In genomic region chr22:31730344-31730711, GRCh38 we compare ENCODE assay signal across 21 cellular contexts. TPM values are rescaled to one million over a fixed set of nuclear protein-coding genes. Genes with fewer than 3 reads are reported as not detected.
DNase-seq lines count a peak whose midpoint lies in the region; ATAC-seq and TF ChIP-seq lines count a peak whose summit lies in the region.
"Had no signal": no experiment of that assay in that cellular context is flagged by ENCODE, and none has a peak within 500 bp of the region (broad histone marks: within the 10 kb centered on the region; RNA-seq: fewer than 3 reads in every experiment).

No MANE protein-coding gene starts in this region.

- no peaks in the 10 kb centered on the region for H3K4me1 ChIP-seq in A673 (ENCODE audit: insufficient read depth, low read length, poor library complexity, severe bottlenecking)
- H3K4me1 ChIP-seq in esophagus squamous epithelium, result no peaks in the 10 kb centered on the region

- no peaks in the 10 kb centered on the region for H3K9me3 Mint-ChIP-seq in HFFc6
- H3K9me3 Mint-ChIP-seq: activated T-cell treated with anti-CD3 and anti-CD28 coated beads, Interleukin-2, amount 50 U/mL, for 72 hours; CD8-positive, alpha-beta T cell; effector memory CD8-positive, alpha-beta T cell; natural killer cell treated with Interleukin-12 subunit alpha and Interleukin-12 subunit beta and Interleukin-15 and Interleukin-18, amount 100 ng/mL, for 72 hours; stimulated activated naive CD8-positive, alpha-beta T cell treated with anti-CD3 and anti-CD28 coated beads, Interleukin-15, Interleukin-2, amounts not matched to agents 100 ng/mL and 50 ng/mL, for 24 hours had no signal

- TF ChIP-seq POLR2A in esophagus squamous epithelium (IDR thresholded peaks at IDR 0.05), result no peak

- CTCF ChIA-PET in A673 (lab: Charles Lee), result no interaction called here

- H3K36me3 Mint-ChIP-seq in HFFc6 (ENCODE audit: low read depth), result peaks cover 22% of the 10 kb centered on the region

- H3K36me3 ChIP-seq in A673 (ENCODE audit: insufficient read depth, low read length, poor library complexity, severe bottlenecking) (no peaks in the 10 kb centered on the region), esophagus squamous epithelium (peaks cover 0 to 66% (median 0%) of the 10 kb centered on the region in 3 donors)

- no peak for DNase-seq in A673 (ENCODE audit: low spot score)
- no peak for DNase-seq in HFFc6
- no peak for DNase-seq in astrocyte of the cerebellum (ENCODE audit: low read depth)
- DNase-seq in iPS-NIHi11 (ENCODE audit: low spot score), result peak; percentile 35
- DNase-seq in esophagus squamous epithelium (lab: John Stamatoyannopoulos, UW), result no peak
- DNase-seq in activated T-cell treated with anti-CD3 and anti-CD28 coated beads for 4 hours, result no peak
- no peak for DNase-seq in RPMI8226
- DNase-seq: activated CD4-positive, alpha-beta T cell treated with anti-CD3 and anti-CD28 coated beads, Interleukin-2, amount 50 U/mL, for 48 hours; activated T-cell treated with anti-CD3 and anti-CD28 coated beads, Interleukin-2, amount 50 U/mL, for 72 hours; CD8-positive, alpha-beta T cell; effector memory CD8-positive, alpha-beta T cell; IMR-90; NCI-H1092; NCI-H2107; NCI-H526; upper lobe of right lung had no signal

- H3K9me3 ChIP-seq in A673 (ENCODE audit: low read depth, low read length, poor library complexity, severe bottlenecking) (no peaks in the 10 kb centered on the region), esophagus squamous epithelium (no peaks in the 10 kb centered on the region)
- H3K9me3 ChIP-seq: gastrocnemius medialis, Peyer's patch, upper lobe of right lung had no signal

- intact Hi-C loops in A673 (cut with micrococcal nuclease; ENCODE audit: unreplicated experiment), result no loop called here
- intact Hi-C loops in esophagus squamous epithelium (cut with DNase I), result no loop called here

- H3K27ac Mint-ChIP-seq in HFFc6, result no peak overlapping the region
- H3K27ac Mint-ChIP-seq: activated T-cell treated with anti-CD3 and anti-CD28 coated beads, Interleukin-2, amount 50 U/mL, for 72 hours; CD8-positive, alpha-beta T cell; effector memory CD8-positive, alpha-beta T cell; natural killer cell treated with Interleukin-12 subunit alpha and Interleukin-12 subunit beta and Interleukin-15 and Interleukin-18, amount 100 ng/mL, for 72 hours; stimulated activated naive CD8-positive, alpha-beta T cell treated with anti-CD3 and anti-CD28 coated beads, Interleukin-15, Interleukin-2, amounts not matched to agents 100 ng/mL and 50 ng/mL, for 24 hours had no signal

- TF ChIP-seq CTCF in A673 (conservative IDR thresholded peaks at IDR 0.05; ENCODE audit: low read depth, low read length), result peak; percentile 30; the same call in 1 of the 2 replicates
- TF ChIP-seq CTCF in HFFc6 (IDR thresholded peaks at IDR 0.05), result peak; percentile 46
- peak; percentile 11 for TF ChIP-seq CTCF in astrocyte of the cerebellum (IDR thresholded peaks at IDR 0.05; ENCODE audit: low read depth, low read length, missing control alignments)
- TF ChIP-seq CTCF in esophagus squamous epithelium (IDR thresholded peaks at IDR 0.05), result no peak

- POLR2A ChIA-PET in A673 (lab: Charles Lee; ENCODE audit: low non-redundant PET), result no interaction called here

- BruUV-seq in A673 (replicated peaks; lab: Mats Ljungman, UMichigan), result no TSS peak

- H3K27ac ChIP-seq in A673 (ENCODE audit: low read depth, low read length, poor library complexity, severe bottlenecking) (no peak overlapping the region), esophagus squamous epithelium (no peak overlapping the region)
- H3K27ac ChIP-seq: Peyer's patch, upper lobe of right lung had no signal

- in situ Hi-C loops in astrocyte of the cerebellum (cut with HindIII; ENCODE audit: low sequenced_read_pairs), result no loop called here

- H3K4me3 ChIP-seq in A673 (ENCODE audit: low read depth, low read length, poor library complexity, severe bottlenecking), result no peak overlapping the region
- no peak overlapping the region for H3K4me3 ChIP-seq in astrocyte of the cerebellum (ENCODE audit: low read depth, low read length)
- H3K4me3 ChIP-seq in esophagus squamous epithelium, result no peak overlapping the region
- H3K4me3 ChIP-seq: gastrocnemius medialis, Peyer's patch, upper lobe of right lung had no signal

- 88 to 95% methylated on average over 8 of the region's 8 CpGs for WGBS in esophagus squamous epithelium, 2 donors

- peaks cover 1% of the 10 kb centered on the region; the same call in 1 of the 2 replicates for H3K27me3 Mint-ChIP-seq in HFFc6 (ENCODE audit: insufficient read depth)
- H3K27me3 Mint-ChIP-seq: effector memory CD8-positive, alpha-beta T cell; natural killer cell treated with Interleukin-12 subunit alpha and Interleukin-12 subunit beta and Interleukin-15 and Interleukin-18, amount 100 ng/mL, for 72 hours; stimulated activated naive CD8-positive, alpha-beta T cell treated with anti-CD3 and anti-CD28 coated beads, Interleukin-15, Interleukin-2, amounts not matched to agents 100 ng/mL and 50 ng/mL, for 24 hours had no signal

- no peak overlapping the region for H3K4me3 Mint-ChIP-seq in HFFc6
- H3K4me3 Mint-ChIP-seq: activated T-cell treated with anti-CD3 and anti-CD28 coated beads, Interleukin-2, amount 50 U/mL, for 72 hours; CD8-positive, alpha-beta T cell; effector memory CD8-positive, alpha-beta T cell; natural killer cell treated with Interleukin-12 subunit alpha and Interleukin-12 subunit beta and Interleukin-15 and Interleukin-18, amount 100 ng/mL, for 72 hours; stimulated activated naive CD8-positive, alpha-beta T cell treated with anti-CD3 and anti-CD28 coated beads, Interleukin-15, Interleukin-2, amounts not matched to agents 100 ng/mL and 50 ng/mL, for 24 hours had no signal

- ATAC-seq in activated CD4-positive, CD25-positive, alpha-beta regulatory T cell treated with anti-CD3 and anti-CD28 coated beads, Interleukin-2, amount 50 U/mL, for 24 hours, result no peak
- ATAC-seq: activated T-cell treated with anti-CD3 and anti-CD28 coated beads, Interleukin-2, amount 50 U/mL, for 72 hours; CD8-positive, alpha-beta T cell; effector memory CD8-positive, alpha-beta T cell; natural killer cell treated with Interleukin-12 subunit alpha and Interleukin-12 subunit beta and Interleukin-15 and Interleukin-18, amount 100 ng/mL, for 72 hours; upper lobe of right lung had no signal

- peaks cover 26% of the 10 kb centered on the region for H3K4me1 Mint-ChIP-seq in HFFc6 (ENCODE audit: low read depth)

- H3K27me3 ChIP-seq in A673 (replicated peaks; ENCODE audit: insufficient read depth, low read depth, low read length, poor library complexity) (no peaks in the 10 kb centered on the region), esophagus squamous epithelium (no peaks in the 10 kb centered on the region)
- H3K27me3 ChIP-seq: gastrocnemius medialis, Peyer's patch, upper lobe of right lung had no signal

RNA-seq across cellular contexts. Expression of gene PRR14L, which starts 19.6 kb away (rescaled TPM):
- 61.0 and 65.4 TPM in 2 replicates for total RNA-seq in A673 (2021)
- 10 to 100 TPM; 28.4 to 39.6 (median 34.2) TPM for total RNA-seq in HFFc6 (2021; fragmentation: NEBNext Ultra II Directional; extraction: Animal tissue kit (Norgen Biotek cat#: 25700))
- total RNA-seq in esophagus squamous epithelium, result 10 to 100 TPM; 17.2 to 30.5 (median 25.7) TPM

RNA-seq across cellular contexts. Expression of gene DEPDC5, which starts 23.5 kb away (rescaled TPM):
- 39.3 and 41.1 TPM in 2 replicates for total RNA-seq in A673 (2021)
- total RNA-seq in HFFc6 (2021; fragmentation: NEBNext Ultra II Directional; extraction: Animal tissue kit (Norgen Biotek cat#: 25700)), result 10 to 100 TPM in 5 of 6 experiments, 1 to 10 TPM in 1; 9.7 to 14.3 (median 12.5) TPM
- 10 to 100 TPM in 3 of 4 donors, 1 to 10 TPM in 1; 9.0 to 22.5 (median 15.0) TPM for total RNA-seq in esophagus squamous epithelium

Comparison
In these comparisons a context has a peak if more than half of its experiments do, and no peak if none do; other contexts are left out.
1. CTCF ChIP-seq: peak in A673 (single experiment), HFFc6 (single experiment) and astrocyte of the cerebellum (single experiment); none in esophagus squamous epithelium (0 of 6).